ENCODE assay signal across 30 cellular contexts in genomic region chrX:47012131-47012530, GRCh38.
DNase-seq lines count a peak whose midpoint lies in the region; FAIRE-seq and TF ChIP-seq lines count a peak whose summit lies in the region.
"Had no signal": no experiment of that assay in that cellular context is flagged by ENCODE, and none has a peak within 500 bp of the region (broad histone marks: within the 10 kb centered on the region; RNA-seq: fewer than 3 reads in every experiment).

No MANE protein-coding gene starts in this region.

- H3K23ac ChIP-seq in trophoblast cell (ENCODE audit: low read length): no peak overlapping the region

- no peaks in the 10 kb centered on the region for H3K4me1 ChIP-seq in endothelial cell of umbilical vein (ENCODE audit: control insufficient read depth, extremely low read depth, insufficient read depth, low read length)
- H3K4me1 ChIP-seq in trophoblast cell (ENCODE audit: control insufficient read depth in 1 of 2, insufficient read depth in 2 of 2, low read length in 2 of 2): no peaks in the 10 kb centered on the region
- H3K4me1 ChIP-seq: A549; BE2C; BLaER1; BLaER1 treated with 17β-estradiol and CSF1 and Interleukin-3, amounts not matched to agents 10 nM and 100 nM; Caco-2 had no signal

- no peak overlapping the region for H2AK5ac ChIP-seq in trophoblast cell (ENCODE audit: low read length)

- no peak overlapping the region for H4K12ac ChIP-seq in trophoblast cell (ENCODE audit: low read depth, low read length)

- H3K27ac ChIP-seq in endothelial cell of umbilical vein (ENCODE audit: insufficient read depth, low read depth, low read length): no peak overlapping the region
- no peak overlapping the region for H3K27ac ChIP-seq in trophoblast cell (ENCODE audit: low read depth, low read length)
- H3K27ac ChIP-seq: 22Rv1; A549; BLaER1; BLaER1 treated with 17β-estradiol and CSF1 and Interleukin-3, amounts not matched to agents 10 nM and 100 nM; C4-2B had no signal

- no peak overlapping the region for H2BK5ac ChIP-seq in trophoblast cell (ENCODE audit: low read depth, low read length, poor library complexity)

- H3K9ac ChIP-seq in endothelial cell of umbilical vein (replicated peaks; ENCODE audit: extremely low read depth, insufficient read depth, low read length) (no peak overlapping the region), trophoblast cell (ENCODE audit: low read length) (no peak overlapping the region)
- H3K9ac ChIP-seq: BLaER1; BLaER1 treated with 17β-estradiol and CSF1 and Interleukin-3, amounts not matched to agents 10 nM and 100 nM had no signal

- no peaks in the 10 kb centered on the region for H3K9me3 ChIP-seq in endothelial cell of umbilical vein (replicated peaks; ENCODE audit: control insufficient read depth, insufficient read depth, low read length)
- H3K9me3 ChIP-seq in trophoblast cell (ENCODE audit: insufficient read depth, low read depth, low read length): no peaks in the 10 kb centered on the region
- H3K9me3 ChIP-seq: A549, BE2C, Caco-2 had no signal

- no peaks in the 10 kb centered on the region for H3K79me2 ChIP-seq in endothelial cell of umbilical vein (ENCODE audit: control insufficient read depth, insufficient read depth, low read length)
- no peaks in the 10 kb centered on the region for H3K79me2 ChIP-seq in trophoblast cell (ENCODE audit: control insufficient read depth, insufficient read depth, low read length, poor library complexity)

- no peaks in the 10 kb centered on the region for H3K79me1 ChIP-seq in trophoblast cell (ENCODE audit: low read length)

- H3K36me3 ChIP-seq in endothelial cell of umbilical vein (ENCODE audit: control insufficient read depth in 2 of 2, extremely low read depth in 1 of 2, insufficient read depth in 2 of 2, low read length in 2 of 2): no peaks in the 10 kb centered on the region
- no peaks in the 10 kb centered on the region for H3K36me3 ChIP-seq in trophoblast cell (ENCODE audit: control insufficient read depth in 1 of 2, insufficient read depth in 2 of 2, low read length in 2 of 2)
- H3K36me3 ChIP-seq: BE2C had no signal

- H3K4me3 ChIP-seq in endothelial cell of umbilical vein (replicated peaks in 1 of 3; ENCODE audit: insufficient read depth in 1 of 3, low read depth in 1 of 3, low read length in 3 of 3): no peak overlapping the region
- no peak overlapping the region for H3K4me3 ChIP-seq in trophoblast cell (ENCODE audit: low read depth, low read length)
- H3K4me3 ChIP-seq: A549; BLaER1; BLaER1 treated with 17β-estradiol and CSF1 and Interleukin-3, amounts not matched to agents 10 nM and 100 nM had no signal

- H3K4ac ChIP-seq in trophoblast cell (ENCODE audit: low read depth, low read length): no peak overlapping the region

- no peak overlapping the region for H4K91ac ChIP-seq in trophoblast cell (ENCODE audit: low read depth, low read length)

- no peak overlapping the region for H4K8ac ChIP-seq in trophoblast cell (ENCODE audit: low read depth, low read length)

- no peak for TF ChIP-seq POLR2A in endothelial cell of umbilical vein (IDR thresholded peaks at IDR 0.05; ENCODE audit: low read depth, low read length)

- no CpG with 5 or more reads among the region's 4 CpGs for WGBS in trophoblast cell (ENCODE audit: extremely low coverage, insufficient coverage, insufficient read length)

- no peak overlapping the region for H3K18ac ChIP-seq in trophoblast cell (ENCODE audit: low read length)

- no peaks in the 10 kb centered on the region for H3K9me1 ChIP-seq in endothelial cell of umbilical vein (replicated peaks; ENCODE audit: control insufficient read depth, extremely low read depth, insufficient read depth, low read length)

- no peak overlapping the region for H2BK12ac ChIP-seq in trophoblast cell (ENCODE audit: low read length)

- no peaks in the 10 kb centered on the region for H4K20me1 ChIP-seq in endothelial cell of umbilical vein (replicated peaks; ENCODE audit: control insufficient read depth, extremely low read depth, insufficient read depth, low read length)
- H4K20me1 ChIP-seq: BLaER1; BLaER1 treated with 17β-estradiol and CSF1 and Interleukin-3, amounts not matched to agents 10 nM and 100 nM had no signal

- H3K14ac ChIP-seq in trophoblast cell (ENCODE audit: low read length): no peak overlapping the region

- BruUV-seq in endothelial cell of umbilical vein (replicated peaks; lab: Mats Ljungman, UMichigan): no TSS peak

- no peak overlapping the region for H2BK120ac ChIP-seq in trophoblast cell (ENCODE audit: insufficient read depth, low read length, poor library complexity)

- FAIRE-seq in endothelial cell of umbilical vein (lab: Jason Lieb, UNC): peak; percentile 54
- FAIRE-seq: A204.1 had no signal

- CTCF ChIA-PET in endothelial cell of umbilical vein (lab: Charles Lee): no interaction called here

- no peak for TF ChIP-seq CTCF in endothelial cell of umbilical vein (IDR thresholded peaks at IDR 0.05; ENCODE audit: extremely low read depth in 1 of 2, insufficient read depth in 1 of 2, low read depth in 1 of 2, low read length in 2 of 2)

- intact Hi-C loops in endothelial cell of umbilical vein (cut with micrococcal nuclease): no loop called here

- dilution Hi-C loops in endothelial cell of umbilical vein (cut with MboI; ENCODE audit: extremely low pct_ligation_motif_present, low sequenced_read_pairs): no loop called here

- H3K27me3 ChIP-seq in endothelial cell of umbilical vein (ENCODE audit: control insufficient read depth in 2 of 2, insufficient read depth in 2 of 2, low read length in 2 of 2): no peaks in the 10 kb centered on the region
- no peaks in the 10 kb centered on the region for H3K27me3 ChIP-seq in trophoblast cell (ENCODE audit: insufficient read depth, low read length)
- H3K27me3 ChIP-seq: BE2C; BLaER1; BLaER1 treated with 17β-estradiol and CSF1 and Interleukin-3, amounts not matched to agents 10 nM and 100 nM had no signal

- H2AFZ ChIP-seq in endothelial cell of umbilical vein (ENCODE audit: low read depth, low read length) (no peak overlapping the region), trophoblast cell (ENCODE audit: insufficient read depth, low read length, poor library complexity) (no peak overlapping the region)

- DNase-seq in endothelial cell of umbilical vein (ENCODE audit: low read depth, low spot score) (no peak), trophoblast cell (peak; percentile 68 to 75), AG08395 (ENCODE audit: low spot score) (no peak)
- DNase-seq in activated CD4-positive, CD25-positive, alpha-beta regulatory T cell (lab: John Stamatoyannopoulos, UW): no peak
- DNase-seq: 8988T; ACHN; AML-193; BE2C; C1 segment of cervical spinal cord; Caco-2; Calu3; CD4-positive, alpha-beta memory T cell; CD4-positive, alpha-beta T cell; CD4-positive, CD25-positive, alpha-beta regulatory T cell; CD8-positive, alpha-beta memory T cell; CD8-positive, alpha-beta T cell; COR-L47; DMS 273 treated with DMSO at 0.1 percent for 48 hours; DMS153; DMS53; DMS79; DMS79 treated with DMSO at 0.1 percent for 48 hours; DND-41; EL had no signal

- H3K4me2 ChIP-seq in endothelial cell of umbilical vein (ENCODE audit: insufficient read depth, low read length): no peak overlapping the region
- H3K4me2 ChIP-seq in trophoblast cell (ENCODE audit: low read length): no peak overlapping the region
- H3K4me2 ChIP-seq: A549; BLaER1; BLaER1 treated with 17β-estradiol and CSF1 and Interleukin-3, amounts not matched to agents 10 nM and 100 nM had no signal

- POLR2A ChIA-PET in endothelial cell of umbilical vein (lab: Charles Lee): no interaction called here

TF ChIP-seq in endothelial cell of umbilical vein, 7 proteins besides CTCF, POLR2A, EP300 and RAD21:
- TF ChIP-seq MAX (IDR thresholded peaks at IDR 0.05; ENCODE audit: insufficient read depth, insufficient read length) (no peak), MYC (IDR thresholded peaks at IDR 0.05; ENCODE audit: low read depth, low read length) (no peak), EZH2 (IDR thresholded peaks at IDR 0.05; ENCODE audit: borderline replicate concordance, low read depth, low read length, severe bottlenecking) (no peak), JUN (IDR thresholded peaks at IDR 0.05; ENCODE audit: borderline replicate concordance, insufficient read depth, insufficient read length, low read depth) (no peak), POLR2AphosphoS5 (IDR thresholded peaks at IDR 0.05; ENCODE audit: insufficient read depth, low read depth, low read length) (no peak), FOS (IDR thresholded peaks at IDR 0.05; ENCODE audit: borderline replicate concordance, insufficient read depth, low read length) (no peak)
TF ChIP-seq in endothelial cell of umbilical vein: peak in this region for 0.

Comparison
In these comparisons a context has a peak if more than half of its experiments do, and no peak if none do; other contexts are left out.
1. DNase-seq: peak in trophoblast cell (2 of 2); none in endothelial cell of umbilical vein (single experiment), activated CD4-positive, CD25-positive, alpha-beta regulatory T cell (0 of 4) and AG08395 (single experiment).